ENCODE assay signal across 19 cellular contexts in the genomic region with DNA sequence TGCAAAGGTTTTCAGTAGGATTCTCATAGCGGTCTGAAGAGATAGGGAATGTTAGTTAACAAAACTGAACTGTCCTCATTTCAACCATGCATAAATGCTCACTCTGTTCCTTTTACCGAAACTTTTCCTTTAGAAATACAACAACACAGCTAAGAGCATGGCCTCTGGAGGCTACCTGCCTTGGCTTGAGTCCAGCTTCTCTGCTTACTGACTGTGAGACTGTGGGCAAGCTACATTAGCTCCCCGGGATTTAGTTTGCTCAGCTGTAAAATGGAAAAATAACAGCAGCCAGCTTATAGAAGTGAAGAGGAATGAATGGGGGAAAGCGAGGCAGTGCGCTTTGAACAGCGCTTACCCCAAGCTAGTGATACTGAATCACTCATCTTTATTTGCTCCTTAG.
"Had no signal": no experiment of that assay in that cellular context is flagged by ENCODE, and none has a peak within 500 bp of the region (broad histone marks: within the 10 kb centered on the region; RNA-seq: fewer than 3 reads in every experiment).

No MANE protein-coding gene starts in this region.

- H3K27me3 ChIP-seq: colonic mucosa, foreskin keratinocyte, neural progenitor cell, tibial nerve had no signal

- H3K9me3 ChIP-seq: colonic mucosa, mucosa of descending colon, psoas muscle, tibial nerve had no signal

- H3K4me1 ChIP-seq: colonic mucosa, foreskin keratinocyte, neural progenitor cell, psoas muscle, tibial nerve had no signal

- H3K4me3 ChIP-seq: colonic mucosa, mucosa of descending colon, neural progenitor cell, psoas muscle, skin epidermis, tibial nerve had no signal

- DNase-seq: activated CD4-positive, alpha-beta memory T cell treated with anti-CD3 and anti-CD28 coated beads for 36 hours; activated CD8-positive, alpha-beta memory T cell treated with anti-CD3 and anti-CD28 coated beads, Interleukin-2, amount 10 ng/mL, durations not matched to agents 7 days and 5 days; activated naive CD4-positive, alpha-beta T cell; activated naive CD8-positive, alpha-beta T cell treated with anti-CD3 and anti-CD28 coated beads, Interleukin-2, amount 10 ng/mL, durations not matched to agents 7 days and 5 days; activated T-cell treated with anti-CD3 and anti-CD28 coated beads, Interleukin-2, amount 50 U/mL, for 1 hour; central memory CD4-positive, alpha-beta T cell; colonic mucosa; foreskin keratinocyte; glutamatergic neuron; mucosa of descending colon; naive thymus-derived CD4-positive, alpha-beta T cell; psoas muscle; right cardiac atrium; stimulated activated naive CD8-positive, alpha-beta T cell treated with anti-CD3 and anti-CD28 coated beads, Interleukin-15, Interleukin-2, amounts not matched to agents 100 U/mL and 50 U/mL, for 24 hours; T-helper 17 cell had no signal

- ATAC-seq: activated CD8-positive, alpha-beta memory T cell treated with anti-CD3 and anti-CD28 coated beads, Interleukin-2, amount 10 ng/mL, durations not matched to agents 7 days and 5 days; activated T-helper 17 cell treated with anti-CD3 and anti-CD28 coated beads, Interleukin-2, amount 50 U/mL, for 72 hours; foreskin keratinocyte; mucosa of descending colon; naive thymus-derived CD4-positive, alpha-beta T cell; psoas muscle; right cardiac atrium; stimulated activated naive CD8-positive, alpha-beta T cell treated with anti-CD3 and anti-CD28 coated beads, Interleukin-15, Interleukin-2, amounts not matched to agents 100 U/mL and 50 U/mL, for 24 hours; T-helper 17 cell had no signal

- H3K27ac ChIP-seq: colonic mucosa, foreskin keratinocyte, neural progenitor cell, psoas muscle, skin epidermis, tibial nerve had no signal

- H3K36me3 ChIP-seq: colonic mucosa, neural progenitor cell, tibial nerve had no signal
